Comparison of ENCODE assay signal across 7 cellular contexts in genomic region chr13:45377314-45377713, GRCh38. TPM values are rescaled to one million over a fixed set of nuclear protein-coding genes. Genes with fewer than 3 reads are reported as not detected.
DNase-seq lines count a peak whose midpoint lies in the region; TF ChIP-seq lines count a peak whose summit lies in the region.
"Not testable (repeated sequence)": the region's sequence is repeated elsewhere in the genome, so short reads cannot be mapped to it uniquely, and the experiment has no call there.

No MANE protein-coding gene starts in this region.

- peak overlapping the region; percentile 88 for H2AK5ac ChIP-seq in neuronal stem cell (ENCODE audit: low read depth, low read length)
- H2AK5ac ChIP-seq in trophoblast cell (ENCODE audit: low read length), result not testable (repeated sequence)

- peak overlapping the region; percentile 58 for H2BK15ac ChIP-seq in neuronal stem cell (ENCODE audit: low read length)

- not testable (repeated sequence) for H2BK120ac ChIP-seq in neuronal stem cell (ENCODE audit: low read depth, low read length)
- peak overlapping the region; percentile 48 for H2BK120ac ChIP-seq in trophoblast cell (ENCODE audit: insufficient read depth, low read length, poor library complexity)

- not testable (repeated sequence) for H2AFZ ChIP-seq in neuronal stem cell (ENCODE audit: low read length); trophoblast cell (ENCODE audit: insufficient read depth, low read length, poor library complexity)

- not testable (repeated sequence) for H3K27me3 ChIP-seq in breast epithelium; neuronal stem cell (ENCODE audit: control insufficient read depth in 3 of 3, insufficient read depth in 3 of 3, low read depth in 1 of 3, low read length in 3 of 3); trophoblast cell (ENCODE audit: insufficient read depth, low read length); sigmoid colon

- not testable (repeated sequence) for H3K14ac ChIP-seq in neuronal stem cell (ENCODE audit: low read length); trophoblast cell (ENCODE audit: low read length)

- peak overlapping the region; percentile 76 for H3K4ac ChIP-seq in neuronal stem cell (ENCODE audit: low read length)
- H3K4ac ChIP-seq in trophoblast cell (ENCODE audit: low read depth, low read length), result peak overlapping the region; percentile 71

- POLR2A ChIA-PET in HEK293 (lab: Yijun Ruan, JAX), result not testable (repeated sequence)

- not testable (repeated sequence) for H3K9ac ChIP-seq in neuronal stem cell (ENCODE audit: low read depth, low read length, poor library complexity); trophoblast cell (ENCODE audit: low read length)

- H4K8ac ChIP-seq in neuronal stem cell (ENCODE audit: low read depth, low read length); trophoblast cell (ENCODE audit: low read depth, low read length): not testable (repeated sequence)

- H4K91ac ChIP-seq in neuronal stem cell (ENCODE audit: low read depth, low read length, poor library complexity), result peak overlapping the region; percentile 64
- H4K91ac ChIP-seq in trophoblast cell (ENCODE audit: low read depth, low read length), result peak overlapping the region; percentile 35

- H2BK12ac ChIP-seq in neuronal stem cell (ENCODE audit: low read length), result peak overlapping the region; percentile 73
- H2BK12ac ChIP-seq in trophoblast cell (ENCODE audit: low read length), result not testable (repeated sequence)

- not testable (repeated sequence) for H3K9me3 ChIP-seq in HEK293 (ENCODE audit: control insufficient read depth, insufficient read depth, low read depth, low read length); breast epithelium; neuronal stem cell (replicated peaks in 1 of 2; ENCODE audit: control insufficient read depth in 2 of 2, insufficient read depth in 1 of 2, low read depth in 1 of 2, low read length in 2 of 2); trophoblast cell (ENCODE audit: insufficient read depth, low read depth, low read length); sigmoid colon

- not testable (repeated sequence) for H3K4me1 ChIP-seq in HEK293 (ENCODE audit: control insufficient read depth, insufficient read depth, low read length); breast epithelium; neuronal stem cell (ENCODE audit: control insufficient read depth in 2 of 2, insufficient read depth in 1 of 2, low read depth in 1 of 2, low read length in 2 of 2); sigmoid colon
- H3K4me1 ChIP-seq in trophoblast cell (ENCODE audit: control insufficient read depth in 1 of 2, insufficient read depth in 2 of 2, low read length in 2 of 2), result peaks cover 13 to 16% of the 10 kb centered on the region in 2 experiments

- not testable (repeated sequence) for TF ChIP-seq EP300 in sigmoid colon (IDR thresholded peaks at IDR 0.05)

- not testable (repeated sequence) for TF ChIP-seq CTCF in HEK293 (tag by site-specific recombination; IDR thresholded peaks at IDR 0.05); breast epithelium (IDR thresholded peaks at IDR 0.05); sigmoid colon (IDR thresholded peaks at IDR 0.05)

- peak overlapping the region; percentile 14 for H3K4me2 ChIP-seq in neuronal stem cell (ENCODE audit: insufficient read depth, low read length, poor library complexity, severe bottlenecking)
- not testable (repeated sequence) for H3K4me2 ChIP-seq in trophoblast cell (ENCODE audit: low read length)

- not testable (repeated sequence) for H3K79me2 ChIP-seq in trophoblast cell (ENCODE audit: control insufficient read depth, insufficient read depth, low read length, poor library complexity)

- not testable (repeated sequence) for H4K12ac ChIP-seq in trophoblast cell (ENCODE audit: low read depth, low read length)

- not testable (repeated sequence) for H3K79me1 ChIP-seq in neuronal stem cell (ENCODE audit: low read depth, low read length); trophoblast cell (ENCODE audit: low read length)

- H3K27ac ChIP-seq in HEK293 (ENCODE audit: extremely low read depth, low read depth, low read length); trophoblast cell (ENCODE audit: low read depth, low read length); sigmoid colon: not testable (repeated sequence)
- peak overlapping the region; percentile 66 to 81 for H3K27ac ChIP-seq in breast epithelium
- H3K27ac ChIP-seq in neuronal stem cell (replicated peaks; ENCODE audit: low read length), result peak overlapping the region; percentile 56

- H3K23ac ChIP-seq in neuronal stem cell (ENCODE audit: low read depth, low read length, poor library complexity); trophoblast cell (ENCODE audit: low read length): not testable (repeated sequence)

- not testable (repeated sequence) for H3K36me3 ChIP-seq in HEK293 (ENCODE audit: control insufficient read depth in 2 of 2, insufficient read depth in 1 of 2, low read length in 2 of 2); breast epithelium; trophoblast cell (ENCODE audit: control insufficient read depth in 1 of 2, insufficient read depth in 2 of 2, low read length in 2 of 2); sigmoid colon
- peaks cover 0 to 12% of the 10 kb centered on the region in 2 donors for H3K36me3 ChIP-seq in neuronal stem cell (replicated peaks in 1 of 2; ENCODE audit: control insufficient read depth in 2 of 2, insufficient read depth in 2 of 2, low read length in 2 of 2)

- CTCF ChIA-PET in HEK293 (lab: Yijun Ruan, JAX), result not testable (repeated sequence)

- TF ChIP-seq POLR2A in breast epithelium (IDR thresholded peaks at IDR 0.05); sigmoid colon (IDR thresholded peaks at IDR 0.05): not testable (repeated sequence)

- WGBS in neuronal stem cell (ENCODE audit: extremely low coverage in 2 of 2, insufficient read length in 2 of 2, insufficient replicate concordance in 1 of 2), 2 donors, result no CpG with 5 or more reads among the region's 12 CpGs
- WGBS in trophoblast cell (ENCODE audit: extremely low coverage, insufficient coverage, insufficient read length), result no CpG with 5 or more reads among the region's 12 CpGs
- 88 to 91% methylated on average over 12 of the region's 12 CpGs for WGBS in sigmoid colon, 2 donors

- H3K4me3 ChIP-seq in HEK293 (ENCODE audit: low read depth, low read length); neuronal stem cell (ENCODE audit: low read length in 2 of 2); trophoblast cell (ENCODE audit: low read depth, low read length); sigmoid colon: not testable (repeated sequence)
- peak overlapping the region in 2 of 3 donors; percentile 36 to 54 for H3K4me3 ChIP-seq in breast epithelium

- DNase-seq in activated effector memory CD4-positive, alpha-beta T cell treated with anti-CD3 and anti-CD28 coated beads, Interleukin-2, amount 50 U/mL, for 16 hours, result peak; percentile 10
- DNase-seq in breast epithelium (ENCODE audit: low spot score in 2 of 2); neuronal stem cell (ENCODE audit: low spot score); trophoblast cell: not testable (repeated sequence)
- peak; percentile 55 for DNase-seq in mesenteric fat pad (ENCODE audit: low spot score)
- DNase-seq in sigmoid colon, result peak; percentile 32

- H3K18ac ChIP-seq in neuronal stem cell (ENCODE audit: low read length), result peak overlapping the region; percentile 94
- H3K18ac ChIP-seq in trophoblast cell (ENCODE audit: low read length), result not testable (repeated sequence)

- intact Hi-C loops in breast epithelium (cut with DNase I; ENCODE audit: low total_unique reads); sigmoid colon (cut with DNase I): not testable (repeated sequence)

- H2BK5ac ChIP-seq in neuronal stem cell (ENCODE audit: low read length), result peak overlapping the region; percentile 66
- peak overlapping the region; percentile 59 for H2BK5ac ChIP-seq in trophoblast cell (ENCODE audit: low read depth, low read length, poor library complexity)

TF ChIP-seq in HEK293, 187 proteins besides CTCF, POLR2A, EP300 and RAD21:
- peak; percentile 40 for TF ChIP-seq GLIS2 (tag by site-specific recombination; IDR thresholded peaks at IDR 0.05)
- peak; percentile 60 for TF ChIP-seq GLIS1 (tag by site-specific recombination; IDR thresholded peaks at IDR 0.05)
TF ChIP-seq in HEK293: peak in this region for 2; not testable (repeated sequence) for 185.

RNA-seq across cellular contexts. Expression of gene TPT1, which starts 36.3 kb away (rescaled TPM):
- total RNA-seq in breast epithelium (1,000 to 10,000 TPM; 3,213 to 3,932 (median 3,461) TPM), mesenteric fat pad (3,722 TPM), sigmoid colon (1,000 to 10,000 TPM; 3,556 to 5,645 (median 4,871) TPM)
- polyA plus RNA-seq in neuronal stem cell (2013, experiment 1 of 2), result 2,914 TPM
- 3,114 TPM for polyA plus RNA-seq in neuronal stem cell (2013, experiment 2 of 2)
- polyA plus RNA-seq in trophoblast cell (2013), result 3,985 and 4,109 TPM in 2 replicates
- polyA plus RNA-seq in sigmoid colon, result over 10,000 TPM in 2 of 3 donors, 1,000 to 10,000 TPM in 1; 6,420 to 14,118 (median 13,579) TPM

RNA-seq across cellular contexts. Expression of gene SLC25A30, which starts 40.9 kb away (rescaled TPM):
- total RNA-seq in breast epithelium (10 to 100 TPM; 11.7 to 20.3 (median 14.4) TPM), mesenteric fat pad (30.5 TPM), sigmoid colon (10 to 100 TPM in 2 of 4 donors, 1 to 10 TPM in 2; 9.1 to 15.9 (median 10.2) TPM)
- 8.0 TPM for polyA plus RNA-seq in neuronal stem cell (2013, experiment 1 of 2)
- 9.0 TPM for polyA plus RNA-seq in neuronal stem cell (2013, experiment 2 of 2)
- 8.9 and 9.3 TPM in 2 replicates for polyA plus RNA-seq in trophoblast cell (2013)
- polyA plus RNA-seq in sigmoid colon, result 1 to 10 TPM; 5.8 to 8.4 (median 6.5) TPM
